ENCODE assay signal across 13 cellular contexts in the genomic region with DNA sequence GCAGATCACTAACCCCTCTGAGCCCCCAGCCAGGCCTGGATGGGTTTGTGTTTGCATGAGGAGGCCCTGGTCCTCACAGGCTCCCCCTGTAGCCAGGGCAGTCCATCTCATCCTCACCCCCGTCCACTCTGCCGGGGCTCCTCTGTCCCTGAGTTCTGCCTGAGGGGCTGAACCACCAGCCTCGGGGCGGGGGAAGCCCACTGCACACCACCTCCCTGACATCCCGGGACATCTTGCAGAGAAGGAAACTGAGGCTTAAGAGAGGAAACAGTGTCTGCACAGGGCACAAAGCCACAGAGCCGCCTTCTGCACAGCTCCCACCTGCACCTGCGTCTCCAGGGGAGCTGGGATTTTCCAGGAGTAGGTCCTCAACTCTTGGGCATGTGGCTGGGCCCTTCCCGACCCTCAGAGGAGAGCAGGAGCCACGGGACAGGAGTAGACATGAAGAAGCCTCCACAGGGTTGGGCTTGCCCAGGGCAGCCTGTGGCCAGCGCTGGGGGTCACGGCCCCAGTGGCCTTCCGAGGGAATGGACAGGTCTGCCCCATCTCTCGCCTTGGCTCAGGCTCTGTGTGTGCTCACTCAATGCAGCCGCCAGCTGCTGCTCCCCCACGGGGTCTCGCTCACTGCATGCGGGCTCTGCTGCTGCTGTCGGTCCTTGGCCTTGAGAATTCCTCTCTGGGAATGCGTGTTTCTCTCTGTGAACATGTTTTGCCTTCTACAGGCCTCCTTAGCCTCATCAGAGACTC. TPM values are rescaled to one million over a fixed set of nuclear protein-coding genes. Genes with fewer than 3 reads are reported as not detected.
DNase-seq lines count a peak whose midpoint lies in the region; ATAC-seq and TF ChIP-seq lines count a peak whose summit lies in the region.
"Had no signal": no experiment of that assay in that cellular context is flagged by ENCODE, and none has a peak within 500 bp of the region (broad histone marks: within the 10 kb centered on the region; RNA-seq: fewer than 3 reads in every experiment).

No MANE protein-coding gene starts in this region.

- H2AFZ ChIP-seq in GM23338 = no peak overlapping the region

- H3K9me3 Mint-ChIP-seq in neural crest cell (no peaks in the 10 kb centered on the region), GM23338 (no peaks in the 10 kb centered on the region)
- H3K9me3 Mint-ChIP-seq: IgD-negative memory B cell had no signal

- no peaks in the 10 kb centered on the region for H3K9me2 ChIP-seq in GM23338 (ENCODE audit: insufficient read depth)

- no peak for TF ChIP-seq CTCF in neural crest cell (conservative IDR thresholded peaks at IDR 0.05)
- TF ChIP-seq CTCF in GM23338 (conservative IDR thresholded peaks at IDR 0.05; ENCODE audit: low read depth in 2 of 2) = 0 out of 4 replicates have a peak, but pooled peaks of 1 of the 2 experiments have one; percentile 1

- no peaks in the 10 kb centered on the region for H3K27me3 Mint-ChIP-seq in neural crest cell (ENCODE audit: low read depth)
- H3K27me3 Mint-ChIP-seq in GM23338 (ENCODE audit: insufficient read depth, low read depth, poor library complexity) = peaks cover 6% of the 10 kb centered on the region
- H3K27me3 Mint-ChIP-seq: IgD-negative memory B cell had no signal

- no peaks in the 10 kb centered on the region for H3K79me2 ChIP-seq in GM23338 (replicated peaks; ENCODE audit: insufficient read depth)

- H3K27me3 ChIP-seq in H7 (ENCODE audit: control insufficient read depth, insufficient read depth, low read length) = no peaks in the 10 kb centered on the region
- H3K27me3 ChIP-seq in NT2/D1 (ENCODE audit: insufficient read depth, insufficient read length) = peaks cover 31% of the 10 kb centered on the region
- no peaks in the 10 kb centered on the region for H3K27me3 ChIP-seq in GM23338 (ENCODE audit: insufficient read depth)
- H3K27me3 ChIP-seq: BE2C had no signal

- H3K4me3 Mint-ChIP-seq in neural crest cell (no peak overlapping the region), GM23338 (no peak overlapping the region)
- H3K4me3 Mint-ChIP-seq: IgD-negative memory B cell had no signal

- H3K4me1 Mint-ChIP-seq in neural crest cell = no peaks in the 10 kb centered on the region
- H3K4me1 Mint-ChIP-seq in GM23338 = no peaks in the 10 kb centered on the region; the same call in 2 of the 3 replicates

- ATAC-seq in GM23338 = no peak
- ATAC-seq in HG02981 (IDR thresholded peaks at IDR 0.05; ENCODE audit: unreplicated experiment) = no peak

- H3F3A ChIP-seq in GM23338 (replicated peaks; ENCODE audit: low read depth) = no peaks in the 10 kb centered on the region

- H3K9ac ChIP-seq in NT2/D1 (ENCODE audit: insufficient read length, low read depth) = peak overlapping the region; percentile 21

- DNase-seq in H7 (peak; percentile 81), NT2/D1 (ENCODE audit: low read depth, low spot score) (no peak), neural crest cell (ENCODE audit: low read depth, low spot score) (no peak), GM23338 (ENCODE audit: low spot score) (no peak), NCI-H2196 (lab: John Stamatoyannopoulos, UW; ENCODE audit: unreplicated experiment) (no peak)
- DNase-seq: BE2C, DMS53, GF-D8 had no signal

- no peaks in the 10 kb centered on the region for H4K20me1 ChIP-seq in GM23338 (replicated peaks; ENCODE audit: insufficient read depth)

- peaks cover 3% of the 10 kb centered on the region for H3K4me1 ChIP-seq in NT2/D1 (ENCODE audit: insufficient read depth, insufficient read length)
- H3K4me1 ChIP-seq in GM23338 (ENCODE audit: insufficient read depth) = no peaks in the 10 kb centered on the region
- H3K4me1 ChIP-seq: A549, BE2C had no signal

- H3K9me3 ChIP-seq in NT2/D1 (ENCODE audit: insufficient read depth, low read length) = no peaks in the 10 kb centered on the region
- H3K9me3 ChIP-seq: A549, BE2C had no signal

- H3K4me3 ChIP-seq in H7 (ENCODE audit: insufficient read depth, low read depth, low read length) = no peak overlapping the region
- no peak overlapping the region for H3K4me3 ChIP-seq in NT2/D1 (ENCODE audit: insufficient read length, low read depth)
- H3K4me3 ChIP-seq in GM23338 = no peak overlapping the region
- H3K4me3 ChIP-seq: A549 had no signal

- no peak overlapping the region for H3K27ac ChIP-seq in GM23338 (ENCODE audit: low read depth)
- H3K27ac ChIP-seq: A549 had no signal

- H3K36me3 Mint-ChIP-seq in neural crest cell (ENCODE audit: low read depth) (no peaks in the 10 kb centered on the region), GM23338 (ENCODE audit: low read depth) (no peaks in the 10 kb centered on the region)
- H3K36me3 Mint-ChIP-seq: IgD-negative memory B cell had no signal

- H3K27ac Mint-ChIP-seq in neural crest cell (ENCODE audit: unreplicated experiment) (peak overlapping the region; percentile 6), GM23338 (no peak overlapping the region)

- H3K4me2 ChIP-seq in GM23338 = no peak overlapping the region
- H3K4me2 ChIP-seq: A549 had no signal

- H3K36me3 ChIP-seq in H7 (replicated peaks; ENCODE audit: control insufficient read depth, insufficient read depth, low read length) (no peaks in the 10 kb centered on the region), NT2/D1 (ENCODE audit: insufficient read depth, insufficient read length, low read length) (no peaks in the 10 kb centered on the region), GM23338 (ENCODE audit: insufficient read depth) (no peaks in the 10 kb centered on the region)
- H3K36me3 ChIP-seq: BE2C had no signal

TF ChIP-seq in GM23338, 12 proteins besides CTCF, POLR2A, EP300 and RAD21 (continues in another document):
- TF ChIP-seq ZNF331 (CRISPR knock-in tag; IDR thresholded peaks at IDR 0.05; ENCODE audit: low read depth) (no peak), EZH2 (IDR thresholded peaks at IDR 0.05; ENCODE audit: low read depth, unreplicated experiment) (no peak), ZNF462 (CRISPR knock-in tag; IDR thresholded peaks at IDR 0.05) (no peak), JUNB (IDR thresholded peaks at IDR 0.05; ENCODE audit: unreplicated experiment) (no peak), CREB1 (CRISPR knock-in tag; IDR thresholded peaks at IDR 0.05; ENCODE audit: low read depth) (no peak), ZNF114 (CRISPR knock-in tag; IDR thresholded peaks at IDR 0.05) (no peak), POLR2AphosphoS5 (IDR thresholded peaks at IDR 0.05; ENCODE audit: low read depth) (no peak), STAT1 (IDR thresholded peaks at IDR 0.05; ENCODE audit: unreplicated experiment) (no peak)

RNA-seq across cellular contexts. Expression of gene CCDC188, which starts 45.4 kb away (rescaled TPM):
- total RNA-seq in H7 (2014; rRNA removed; shearing (Covaris generic)) = not detected in 2 replicates
- 8.2 and 8.6 TPM in 2 replicates for total RNA-seq in neural crest cell
- total RNA-seq in GM23338 (2014; rRNA removed; shearing (Covaris generic)) = not detected in 2 replicates
- not detected in 2 replicates for polyA plus RNA-seq in GM23338 (2016; fragmentation: Nextera tagmentation; extraction: Ambion mirVana)
- total RNA-seq: H4 had no signal
- polyA plus RNA-seq: A549, AG04450, IgD-negative memory B cell had no signal
